In the genomic region with DNA sequence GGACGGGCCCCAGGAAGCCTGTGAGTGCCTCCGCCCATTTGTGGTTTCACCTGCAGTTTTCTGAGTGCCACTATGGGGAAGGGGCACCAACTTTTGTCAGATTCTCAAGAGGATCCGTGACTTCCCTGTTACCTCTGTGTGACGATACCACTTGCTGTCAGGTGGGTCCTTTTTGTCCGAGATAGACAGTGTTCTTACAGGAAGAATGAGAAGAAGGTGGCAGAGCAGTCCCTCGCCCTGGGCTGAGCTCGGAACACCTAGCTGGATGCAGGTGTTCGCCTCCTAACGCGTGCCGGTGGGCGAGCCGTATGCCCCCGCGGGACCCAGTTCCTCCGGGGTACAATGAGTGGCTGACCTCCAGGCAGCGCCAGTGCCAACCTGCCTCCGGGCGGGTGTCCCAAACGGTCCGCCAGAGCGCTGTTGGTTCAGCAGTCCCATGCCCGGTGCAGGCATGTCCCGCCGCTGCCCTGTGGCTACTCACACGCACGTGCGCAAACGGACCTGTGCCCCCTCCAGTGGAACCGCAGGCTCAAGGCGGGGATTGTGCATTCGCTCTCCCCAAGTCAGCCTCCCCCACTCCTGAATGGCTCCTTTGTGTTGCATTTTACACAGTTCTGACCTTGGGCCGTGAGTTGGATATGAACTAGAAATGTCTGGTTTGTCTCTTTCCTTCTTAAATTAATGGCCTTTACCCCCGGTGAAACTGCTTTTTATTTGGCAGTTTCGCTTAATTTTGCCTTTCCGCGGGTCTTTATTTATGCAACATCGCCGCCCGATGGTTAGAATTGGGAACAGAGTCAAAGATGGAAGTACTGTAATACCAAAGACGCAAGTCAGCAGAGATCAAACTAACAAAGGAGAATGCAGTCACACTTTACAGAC, we compare ENCODE assay signal across 8 cellular contexts. TPM values are rescaled to one million over a fixed set of nuclear protein-coding genes. Genes with fewer than 3 reads are reported as not detected.
DNase-seq lines count a peak whose midpoint lies in the region; ATAC-seq, FAIRE-seq and TF ChIP-seq lines count a peak whose summit lies in the region.

No MANE protein-coding gene starts in this region.

- peak overlapping the region; percentile 83 for H3K27ac ChIP-seq in HepG2 (ENCODE audit: extremely low read length, insufficient read depth, low read length)

- no peaks in the 10 kb centered on the region for H3K9me3 ChIP-seq in HepG2 (ENCODE audit: low read length)

- WGBS in HepG2 (ENCODE audit: low lambda C conversion rate) = under 1% methylated on average over 14 of the region's 41 CpGs

- peak; percentile 42 to 50; a peak in 2 of 4 replicates for TF ChIP-seq POLR2A in HepG2 (IDR thresholded peaks at IDR 0.05; ENCODE audit: insufficient read depth in 1 of 2, low read depth in 2 of 2, low read length in 2 of 2)

- peak overlapping the region; percentile 13 for H2AFZ ChIP-seq in HepG2 (ENCODE audit: low read length)

- no peaks in the 10 kb centered on the region; a peak in 1 of 5 replicates for H3K27me3 ChIP-seq in HepG2 (ENCODE audit: control insufficient read depth in 1 of 2, insufficient read depth in 2 of 2, low read length in 2 of 2)

- peak overlapping the region; percentile 99 for H3K4me2 ChIP-seq in HepG2 (ENCODE audit: low read depth, low read length)

- DNase-seq in D721Med (ENCODE audit: insufficient read length, low spot score) (no peak), NCI-H748 (lab: John Stamatoyannopoulos, UW; ENCODE audit: unreplicated experiment) (peak; percentile 85), dermis microvascular lymphatic vessel endothelial cell (ENCODE audit: low read depth in 2 of 2) (peak; percentile 38 to 69), HepG2 (ENCODE audit: low spot score) (peak; percentile 83)
- DNase-seq in activated CD4-positive, alpha-beta T cell treated with anti-CD3 and anti-CD28 coated beads, Interleukin-2, amount 50 U/mL, for 4 hours = peak; percentile 69 to 74
- peak; percentile 74 to 77 for DNase-seq in stimulated activated CD4-positive, alpha-beta T cell treated with anti-CD3 and anti-CD28 coated beads, Interleukin-2, amount 100 ng/mL, for 24 hours

- POLR2A ChIA-PET in HepG2 (lab: Yijun Ruan, JAX) = interaction anchor here (0.6 to 3.9 kb wide), 16 partner anchors 12 to 253 kb away, joined by 3 to 81 read pairs (median 6); a partner anchor contains a TSS

- H3K9ac ChIP-seq in HepG2 (ENCODE audit: insufficient read depth, low read depth, low read length) = peak overlapping the region; percentile 65

- H3K4me1 ChIP-seq in HepG2 (ENCODE audit: insufficient read depth, low read length) = peaks cover 55% of the 10 kb centered on the region

- in situ Hi-C loops in HepG2 (cut with HindIII; ENCODE audit: extremely low pct_ligation_motif_present, low pct_unique_long_range_greater_than_20kb) = loop anchor here (5.0 to 25.0 kb wide), 3 partner anchors 182 to 1028 kb away; no protein-coding TSS in a partner anchor

- peaks cover 25% of the 10 kb centered on the region for H4K20me1 ChIP-seq in HepG2 (ENCODE audit: insufficient read depth, low read length)

- TF ChIP-seq CTCF in D721Med (IDR thresholded peaks at IDR 0.05; ENCODE audit: insufficient read depth, missing control alignments) (peak; percentile 94), HepG2 (CRISPR knock-in tag; IDR thresholded peaks at IDR 0.05) (peak; percentile 81)

- ATAC-seq in HG02678 (IDR thresholded peaks at IDR 0.05; ENCODE audit: unreplicated experiment) (peak; percentile 0), HepG2 (peak; percentile 56), HG02973 (IDR thresholded peaks at IDR 0.05; ENCODE audit: unreplicated experiment) (no peak)

- TSS peak; percentile 83 for BruUV-seq in HepG2 (replicated peaks; lab: Mats Ljungman, UMichigan)

- peaks cover 34% of the 10 kb centered on the region for H3K79me2 ChIP-seq in HepG2 (ENCODE audit: insufficient read depth, low read length)

- intact Hi-C loops in HepG2 (cut with micrococcal nuclease; ENCODE audit: unreplicated experiment) = loop anchor here (1.0 to 5.0 kb wide), 6 partner anchors 42 to 362 kb away; a partner anchor contains a TSS

- peak overlapping the region; percentile 70 to 85 (median 75) for H3K4me3 ChIP-seq in HepG2 (replicated peaks in 1 of 3; ENCODE audit: insufficient read depth in 1 of 3, low read depth in 2 of 3, low read length in 3 of 3)

- TF ChIP-seq RAD21 in HepG2 (CRISPR knock-in tag; IDR thresholded peaks at IDR 0.05) = peak; percentile 83

- FAIRE-seq in D721Med (lab: Jason Lieb, UNC) = no peak
- peak; percentile 30 for FAIRE-seq in HepG2 (lab: Jason Lieb, UNC)

- no peaks in the 10 kb centered on the region; a peak in 1 of 5 replicates for H3K36me3 ChIP-seq in HepG2 (replicated peaks in 1 of 2; ENCODE audit: control insufficient read depth in 1 of 2, insufficient read depth in 2 of 2, low read length in 2 of 2)

- TF ChIP-seq EP300 in HepG2 (IDR thresholded peaks at IDR 0.05; ENCODE audit: low read depth in 2 of 2, low read length in 2 of 2) = peak in 1 of 2 experiments; percentile 44; a peak in 1 of 4 replicates
- peak; percentile 58; the same call in 1 of the 2 replicates for TF ChIP-seq EP300 in HepG2 (CRISPR knock-in tag; IDR thresholded peaks at IDR 0.05; ENCODE audit: borderline replicate concordance)

- CTCF ChIA-PET in HepG2 (lab: Yijun Ruan, JAX; ENCODE audit: low intra/inter-chr PET ratio, low total read pairs) = interaction anchor here (0.5 to 3.7 kb wide), 12 partner anchors 13 to 997 kb away, joined by 3 to 169 read pairs (median 8); a partner anchor contains a TSS

TF ChIP-seq in HepG2, 621 proteins besides CTCF, POLR2A, EP300 and RAD21 (continues in another document):
- no peak for TF ChIP-seq TCF12 (IDR thresholded peaks at IDR 0.05)
- no peak for TF ChIP-seq TCF12 (CRISPR knock-in tag; IDR thresholded peaks at IDR 0.05)
- TF ChIP-seq ZNF615 (CRISPR knock-in tag; IDR thresholded peaks at IDR 0.05; ENCODE audit: borderline replicate concordance) = 0 out of 2 replicates have a peak, but pooled peaks have one; percentile 84
- TF ChIP-seq ZNF878 (CRISPR knock-in tag; IDR thresholded peaks at IDR 0.05) = peak; percentile 76; the same call in 1 of the 2 replicates
- TF ChIP-seq SOX13 (IDR thresholded peaks at IDR 0.05) = no peak
- peak in 1 of 2 experiments; percentile 59; a peak in 1 of 4 replicates for TF ChIP-seq SOX13 (CRISPR knock-in tag; conservative IDR thresholded peaks at IDR 0.05 in 1 of 2, IDR thresholded peaks at IDR 0.05 in 1 of 2)
- TF ChIP-seq, protein P1, sequence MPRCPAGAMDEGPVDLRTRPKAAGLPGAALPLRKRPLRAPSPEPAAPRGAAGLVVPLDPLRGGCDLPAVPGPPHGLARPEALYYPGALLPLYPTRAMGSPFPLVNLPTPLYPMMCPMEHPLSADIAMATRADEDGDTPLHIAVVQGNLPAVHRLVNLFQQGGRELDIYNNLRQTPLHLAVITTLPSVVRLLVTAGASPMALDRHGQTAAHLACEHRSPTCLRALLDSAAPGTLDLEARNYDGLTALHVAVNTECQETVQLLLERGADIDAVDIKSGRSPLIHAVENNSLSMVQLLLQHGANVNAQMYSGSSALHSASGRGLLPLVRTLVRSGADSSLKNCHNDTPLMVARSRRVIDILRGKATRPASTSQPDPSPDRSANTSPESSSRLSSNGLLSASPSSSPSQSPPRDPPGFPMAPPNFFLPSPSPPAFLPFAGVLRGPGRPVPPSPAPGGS (CRISPR knock-in tag; IDR thresholded peaks at IDR 0.05) = peak; percentile 68; the same call in 1 of the 2 replicates
- TF ChIP-seq ZSCAN31 (CRISPR knock-in tag; IDR thresholded peaks at IDR 0.05; ENCODE audit: low read depth) = peak; percentile 26; the same call in 1 of the 2 replicates
- TF ChIP-seq ZNF850 (CRISPR knock-in tag; conservative IDR thresholded peaks at IDR 0.05) = no peak
- TF ChIP-seq, protein P2, sequence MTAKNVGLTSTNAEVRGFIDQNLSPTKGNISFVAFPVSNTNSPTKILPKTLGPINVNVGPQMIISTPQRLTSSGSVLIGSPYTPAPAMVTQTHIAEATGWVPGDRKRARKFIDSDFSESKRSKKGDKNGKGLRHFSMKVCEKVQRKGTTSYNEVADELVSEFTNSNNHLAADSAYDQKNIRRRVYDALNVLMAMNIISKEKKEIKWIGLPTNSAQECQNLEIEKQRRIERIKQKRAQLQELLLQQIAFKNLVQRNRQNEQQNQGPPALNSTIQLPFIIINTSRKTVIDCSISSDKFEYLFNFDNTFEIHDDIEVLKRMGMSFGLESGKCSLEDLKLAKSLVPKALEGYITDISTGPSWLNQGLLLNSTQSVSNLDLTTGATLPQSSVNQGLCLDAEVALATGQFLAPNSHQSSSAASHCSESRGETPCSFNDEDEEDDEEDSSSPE (CRISPR knock-in tag; IDR thresholded peaks at IDR 0.05) = peak; percentile 59; the same call in 1 of the 2 replicates
- TF ChIP-seq MED1 (CRISPR knock-in tag; IDR thresholded peaks at IDR 0.05) = peak; percentile 47
- peak; percentile 34; the same call in 1 of the 2 replicates for TF ChIP-seq TOPORS (CRISPR knock-in tag; IDR thresholded peaks at IDR 0.05)
- TF ChIP-seq TBX3 (IDR thresholded peaks at IDR 0.05; ENCODE audit: borderline replicate concordance) = peak; percentile 22; the same call in 1 of the 2 replicates
- peak; percentile 82 for TF ChIP-seq SALL1 (CRISPR knock-in tag; IDR thresholded peaks at IDR 0.05)

RNA-seq across cellular contexts. Expression of a gene that starts 1.1 kb away (rescaled TPM):
- total RNA-seq in dermis microvascular lymphatic vessel endothelial cell (0.13 and 0.25 TPM in 2 replicates), HepG2 (2016; rRNA removed; fragmentation: Illumina TruSeq; extraction: Trizol) (5.1 TPM in 2 replicates)
- total RNA-seq in HepG2 (2016; cell fraction: cytosol; rRNA removed; fragmentation: Illumina TruSeq; extraction: Trizol; ENCODE audit: low read depth) = 3.3 and 3.4 TPM in 2 replicates
- 4.1 and 4.8 TPM in 2 replicates for total RNA-seq in HepG2 (2016; cell fraction: insoluble cytoplasmic fraction; rRNA removed; fragmentation: Illumina TruSeq; extraction: Trizol)
- 2.0 and 2.1 TPM in 2 replicates for total RNA-seq in HepG2 (2016; cell fraction: membrane; rRNA removed; fragmentation: Illumina TruSeq; extraction: Trizol)
- total RNA-seq in HepG2 (2016; cell fraction: nucleus; rRNA removed; fragmentation: Illumina TruSeq; extraction: Trizol) = 6.9 and 8.5 TPM in 2 replicates
- polyA plus RNA-seq in HepG2 (2011; rRNA removed) = 12.6 and 15.4 TPM in 2 replicates
- 6.3 and 10.5 TPM in 2 replicates for polyA plus RNA-seq in HepG2 (2011; cell fraction: cytosol; rRNA removed)
- polyA plus RNA-seq in HepG2 (2011; cell fraction: nucleus; rRNA removed) = 33.6 and 53.2 TPM in 2 replicates
- 9.3 and 13.3 TPM in 2 replicates for polyA plus RNA-seq in HepG2 (2012)
- polyA plus RNA-seq in HepG2 (2016; cell fraction: cytosol; fragmentation: Illumina TruSeq; extraction: Trizol; ENCODE audit: low read depth) = 0.42 and 0.49 TPM in 2 replicates
- 6.6 and 8.1 TPM in 2 replicates for polyA plus RNA-seq in HepG2 (2016; cell fraction: insoluble cytoplasmic fraction; fragmentation: Illumina TruSeq; extraction: Trizol; ENCODE audit: low read depth)
- 1.2 and 1.6 TPM in 2 replicates for polyA plus RNA-seq in HepG2 (2016; cell fraction: membrane; fragmentation: Illumina TruSeq; extraction: Trizol; ENCODE audit: low read depth)
- polyA plus RNA-seq in HepG2 (2016; cell fraction: nucleus; fragmentation: Illumina TruSeq; extraction: Trizol; ENCODE audit: insufficient read depth, low read depth) = 14.1 and 15.1 TPM in 2 replicates
- polyA minus RNA-seq in HepG2 (2011; rRNA and poly(A)+ RNA removed; ENCODE audit: low replicate concordance) = 2.9 and 21.3 TPM in 2 replicates
- 7.5 and 8.7 TPM in 2 replicates for polyA minus RNA-seq in HepG2 (2011; cell fraction: cytosol; rRNA and poly(A)+ RNA removed)
- polyA minus RNA-seq in HepG2 (2011; cell fraction: nucleus; rRNA and poly(A)+ RNA removed) = 12.9 and 21.4 TPM in 2 replicates
